Comparison of ENCODE assay signal across 1 cellular context in genomic region chr1:156660752-156661112, GRCh38.
TF ChIP-seq lines count a peak whose summit lies in the region.

No MANE protein-coding gene starts in this region.

TF ChIP-seq in K562, 482 proteins besides CTCF, POLR2A, EP300 and RAD21:
- TF ChIP-seq SMAD1 (IDR thresholded peaks at IDR 0.05; ENCODE audit: low read depth, low read length, partially characterized antibody), result peak; percentile 1
- TF ChIP-seq SUPT5H (IDR thresholded peaks at IDR 0.05), result 0 out of 2 replicates have a peak, but pooled peaks have one; percentile 27
- no peak for TF ChIP-seq HNRNPLL (IDR thresholded peaks at IDR 0.05; ENCODE audit: low read depth, low read length, poor library complexity, severe bottlenecking)
- no peak for TF ChIP-seq PML (IDR thresholded peaks at IDR 0.05; ENCODE audit: low read length)
- TF ChIP-seq TBL1XR1 (IDR thresholded peaks at IDR 0.05; ENCODE audit: low read length in 2 of 2), result peak in 1 of 2 experiments; percentile 13; a peak in 1 of 4 replicates
- TF ChIP-seq CHD1 (IDR thresholded peaks at IDR 0.05; ENCODE audit: low read length), result peak; percentile 39
- peak; percentile 38; the same call in 1 of the 2 replicates for TF ChIP-seq EGR1 (conservative IDR thresholded peaks at IDR 0.05)
- TF ChIP-seq BRCA1 (IDR thresholded peaks at IDR 0.05), result no peak
- 0 out of 2 replicates have a peak, but pooled peaks have one; percentile 70 for TF ChIP-seq BRCA1 (CRISPR knock-in tag; IDR thresholded peaks at IDR 0.05)
- peak; percentile 77; the same call in 1 of the 2 replicates for TF ChIP-seq NFRKB (IDR thresholded peaks at IDR 0.05; ENCODE audit: low read depth)
- TF ChIP-seq, protein P1, sequence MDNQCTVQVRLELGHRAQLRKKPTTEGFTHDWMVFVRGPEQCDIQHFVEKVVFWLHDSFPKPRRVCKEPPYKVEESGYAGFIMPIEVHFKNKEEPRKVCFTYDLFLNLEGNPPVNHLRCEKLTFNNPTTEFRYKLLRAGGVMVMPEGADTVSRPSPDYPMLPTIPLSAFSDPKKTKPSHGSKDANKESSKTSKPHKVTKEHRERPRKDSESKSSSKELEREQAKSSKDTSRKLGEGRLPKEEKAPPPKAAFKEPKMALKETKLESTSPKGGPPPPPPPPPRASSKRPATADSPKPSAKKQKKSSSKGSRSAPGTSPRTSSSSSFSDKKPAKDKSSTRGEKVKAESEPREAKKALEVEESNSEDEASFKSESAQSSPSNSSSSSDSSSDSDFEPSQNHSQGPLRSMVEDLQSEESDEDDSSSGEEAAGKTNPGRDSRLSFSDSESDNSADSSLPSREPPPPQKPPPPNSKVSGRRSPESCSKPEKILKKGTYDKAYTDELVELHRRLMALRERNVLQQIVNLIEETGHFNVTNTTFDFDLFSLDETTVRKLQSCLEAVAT (IDR thresholded peaks at IDR 0.05), result peak in 1 of 2 experiments; percentile 77; a peak in 2 of 4 replicates
- TF ChIP-seq TEAD4 (IDR thresholded peaks at IDR 0.05; ENCODE audit: low read length), result peak; percentile 15; the same call in 1 of the 2 replicates
- TF ChIP-seq TEAD4 (CRISPR knock-in tag; IDR thresholded peaks at IDR 0.05; ENCODE audit: borderline replicate concordance), result 0 out of 2 replicates have a peak, but pooled peaks have one; percentile 30
- 0 out of 2 replicates have a peak, but pooled peaks have one; percentile 8 for TF ChIP-seq ZNF431 (CRISPR knock-in tag; IDR thresholded peaks at IDR 0.05)
- TF ChIP-seq ZC3H4 (CRISPR knock-in tag; IDR thresholded peaks at IDR 0.05; ENCODE audit: borderline replicate concordance), result peak; percentile 90; the same call in 1 of the 2 replicates
- TF ChIP-seq ZNF143 (CRISPR knock-in tag; IDR thresholded peaks at IDR 0.05), result peak; percentile 33; the same call in 1 of the 2 replicates
- no peak for TF ChIP-seq ZNF174 (CRISPR knock-in tag; IDR thresholded peaks at IDR 0.05)
- TF ChIP-seq CHD2 (IDR thresholded peaks at IDR 0.05; ENCODE audit: low read depth, low read length), result no peak
- TF ChIP-seq CBX3 (IDR thresholded peaks at IDR 0.05; ENCODE audit: borderline replicate concordance in 1 of 2, low read length in 2 of 2), result no peak
- TF ChIP-seq MYC (IDR thresholded peaks at IDR 0.05; ENCODE audit: low read depth, low read length), result no peak
- 0 out of 2 replicates have a peak, but pooled peaks have one; percentile 14 for TF ChIP-seq MYC (CRISPR knock-in tag; IDR thresholded peaks at IDR 0.05; ENCODE audit: borderline replicate concordance, low read depth)
- TF ChIP-seq TEAD1 (CRISPR knock-in tag; IDR thresholded peaks at IDR 0.05), result peak in 1 of 2 experiments; percentile 9; a peak in 2 of 4 replicates
- no peak for TF ChIP-seq POU5F1 (IDR thresholded peaks at IDR 0.05; ENCODE audit: borderline replicate concordance, low read depth, low read length, partially characterized antibody)
- peak; percentile 94 for TF ChIP-seq BRD4 (IDR thresholded peaks at IDR 0.05)
- TF ChIP-seq HNRNPUL1 (IDR thresholded peaks at IDR 0.05; ENCODE audit: low read length), result 0 out of 2 replicates have a peak, but pooled peaks have one; percentile 0
- 0 out of 2 replicates have a peak, but pooled peaks have one; percentile 42 for TF ChIP-seq DNMT1 (IDR thresholded peaks at IDR 0.05)
- peak in 1 of 2 experiments; percentile 17; a peak in 1 of 4 replicates for TF ChIP-seq SIN3A (IDR thresholded peaks at IDR 0.05; ENCODE audit: borderline replicate concordance in 2 of 2, control insufficient read depth in 1 of 2, low read depth in 2 of 2, low read length in 2 of 2)
- 0 out of 4 replicates have a peak, but pooled peaks of 1 of the 2 experiments have one; percentile 21 for TF ChIP-seq RCOR1 (IDR thresholded peaks at IDR 0.05; ENCODE audit: borderline replicate concordance in 1 of 2, low read depth in 2 of 2, low read length in 2 of 2)
- TF ChIP-seq KDM5B (IDR thresholded peaks at IDR 0.05; ENCODE audit: insufficient replicate concordance, low read depth, low read length), result peak; percentile 30
- TF ChIP-seq ZBTB7A (IDR thresholded peaks at IDR 0.05; ENCODE audit: borderline replicate concordance, control insufficient read depth, low read depth, low read length), result 0 out of 2 replicates have a peak, but pooled peaks have one; percentile 53
- peak; percentile 80; the same call in 1 of the 2 replicates for TF ChIP-seq ZFX (CRISPR knock-in tag; IDR thresholded peaks at IDR 0.05)
